25 cellular contexts compared by ENCODE assay signal in genomic region chr1:39165488-39165887, GRCh38. TPM values are rescaled to one million over a fixed set of nuclear protein-coding genes. Genes with fewer than 3 reads are reported as not detected.
DNase-seq lines count a peak whose midpoint lies in the region; ATAC-seq and TF ChIP-seq lines count a peak whose summit lies in the region.
"Had no signal": no experiment of that assay in that cellular context is flagged by ENCODE, and none has a peak within 500 bp of the region (broad histone marks: within the 10 kb centered on the region; RNA-seq: fewer than 3 reads in every experiment).

No MANE protein-coding gene starts in this region.

- H3K36me3 Mint-ChIP-seq in HFFc6 (ENCODE audit: low read depth), result 0 out of 2 replicates have a peak, but pooled peaks cover 4% of the 10 kb centered on the region
- H3K36me3 Mint-ChIP-seq in brain, result peaks cover 25% of the 10 kb centered on the region
- H3K36me3 Mint-ChIP-seq: memory B cell, naive B cell had no signal

- intact Hi-C loops in left lung (cut with DNase I), result no loop called here

- H3K4me3 Mint-ChIP-seq in HFFc6, result no peak overlapping the region
- peak overlapping the region in 2 of 5 experiments; percentile 1 to 10 for H3K4me3 Mint-ChIP-seq in brain
- H3K4me3 Mint-ChIP-seq: memory B cell, naive B cell had no signal

- peaks cover 97% of the 10 kb centered on the region for H3K79me2 ChIP-seq in smooth muscle cell (ENCODE audit: low read depth)

- 42% methylated on average over 1 of the region's 1 CpG for WGBS in smooth muscle cell (ENCODE audit: low lambda C conversion rate)

- H3K36me3 ChIP-seq in left lung (no peaks in the 10 kb centered on the region), smooth muscle cell (ENCODE audit: low read depth) (no peaks in the 10 kb centered on the region)
- H3K36me3 ChIP-seq: adrenal gland, breast epithelium, HAP-1, tibial nerve had no signal

- TF ChIP-seq CTCF in HFFc6 (IDR thresholded peaks at IDR 0.05) (no peak), brain (conservative IDR thresholded peaks at IDR 0.05) (no peak), left lung (IDR thresholded peaks at IDR 0.05) (no peak), smooth muscle cell (IDR thresholded peaks at IDR 0.05; ENCODE audit: borderline replicate concordance, insufficient read depth, poor library complexity, severe bottlenecking) (no peak)

- no peak overlapping the region for H3K4me3 ChIP-seq in left lung
- H3K4me3 ChIP-seq in smooth muscle cell, result no peak overlapping the region
- H3K4me3 ChIP-seq: adrenal gland, breast epithelium, HAP-1, tibial nerve had no signal

- H3F3A ChIP-seq in smooth muscle cell (ENCODE audit: low read depth), result peaks cover 30% of the 10 kb centered on the region

- ATAC-seq in left lung (no peak), HG03139 (IDR thresholded peaks at IDR 0.05; ENCODE audit: unreplicated experiment) (no peak), HG02938 (IDR thresholded peaks at IDR 0.05; ENCODE audit: unreplicated experiment) (no peak)

- H3K9me3 Mint-ChIP-seq in HFFc6, result no peaks in the 10 kb centered on the region
- H3K9me3 Mint-ChIP-seq in brain, result no peaks in the 10 kb centered on the region
- H3K9me3 Mint-ChIP-seq: memory B cell, naive B cell had no signal

- DNase-seq in HFFc6 (no peak), left lung (no peak), smooth muscle cell (lab: John Stamatoyannopoulos, UW; ENCODE audit: unreplicated experiment) (no peak), NCI-H1436 treated with DMSO at 0.1 percent for 48 hours (lab: John Stamatoyannopoulos, UW) (no peak), cerebellum (ENCODE audit: low spot score) (no peak)
- DNase-seq: activated CD4-positive, alpha-beta T cell treated with anti-CD3 and anti-CD28 coated beads for 4 hours; activated CD8-positive, alpha-beta memory T cell treated with anti-CD3 and anti-CD28 coated beads for 24 hours; activated gamma-delta T cell treated with Interleukin-2 at 50 U/mL for 16 hours; activated T-cell treated with anti-CD3 and anti-CD28 coated beads, Interleukin-2, amount 50 U/mL, for 1 hour; adrenal gland; cortex of kidney; KG1; naive B cell; NCI-H526 treated with DMSO at 0.1 percent for 48 hours; stimulated activated CD4-positive, alpha-beta T cell treated with anti-CD3 and anti-CD28 coated beads, Interleukin-12 subunit alpha, Interleukin-12 subunit beta, amount 100 ng/mL, for 4 hours; stimulated activated CD4-positive, alpha-beta T cell treated with anti-CD3 and anti-CD28 coated beads, Interleukin-4, amount 100 ng/mL, for 24 hours; stimulated activated naive CD4-positive, alpha-beta T cell; T-helper 2 cell had no signal

- no peak overlapping the region for H3K9ac ChIP-seq in smooth muscle cell (ENCODE audit: low read depth)

- peaks cover 60% of the 10 kb centered on the region for H3K4me1 Mint-ChIP-seq in HFFc6 (ENCODE audit: low read depth)
- peaks cover 66% of the 10 kb centered on the region for H3K4me1 Mint-ChIP-seq in brain
- H3K4me1 Mint-ChIP-seq: memory B cell, naive B cell had no signal

- no peaks in the 10 kb centered on the region for H3K27me3 ChIP-seq in left lung
- no peaks in the 10 kb centered on the region for H3K27me3 ChIP-seq in smooth muscle cell (ENCODE audit: low read depth)
- H3K27me3 ChIP-seq: adrenal gland, breast epithelium had no signal

- H4K20me1 ChIP-seq in smooth muscle cell (ENCODE audit: low read depth), result peaks cover 94% of the 10 kb centered on the region

- peak overlapping the region; percentile 17 for H3K27ac Mint-ChIP-seq in HFFc6
- peak overlapping the region; percentile 10 to 68 (median 30) for H3K27ac Mint-ChIP-seq in brain
- H3K27ac Mint-ChIP-seq: memory B cell, naive B cell had no signal

- H3K27me3 Mint-ChIP-seq in HFFc6 (ENCODE audit: insufficient read depth) (peaks cover 5% of the 10 kb centered on the region; the same call in 1 of the 2 replicates), brain (no peaks in the 10 kb centered on the region)
- H3K27me3 Mint-ChIP-seq: naive B cell had no signal

- H3K9me3 ChIP-seq in left lung (no peaks in the 10 kb centered on the region), smooth muscle cell (replicated peaks; ENCODE audit: low read depth) (no peaks in the 10 kb centered on the region)
- H3K9me3 ChIP-seq: adrenal gland, breast epithelium, HAP-1, tibial nerve had no signal

- H3K4me1 ChIP-seq in left lung (peaks cover 25 to 50% of the 10 kb centered on the region in 2 donors), smooth muscle cell (ENCODE audit: low read depth) (peaks cover 44% of the 10 kb centered on the region)

- peak overlapping the region; percentile 1 to 50 for H3K27ac ChIP-seq in left lung
- H3K27ac ChIP-seq in smooth muscle cell (ENCODE audit: low read depth), result peak overlapping the region; percentile 49
- H3K27ac ChIP-seq: adrenal gland, tibial nerve had no signal

- H3K4me2 ChIP-seq in smooth muscle cell, result peak overlapping the region; percentile 43

- no peak overlapping the region for H2AFZ ChIP-seq in smooth muscle cell (ENCODE audit: low read depth)

RNA-seq across cellular contexts. Expression of gene MACF1, which starts 39.0 kb away (rescaled TPM):
- total RNA-seq in HFFc6 (2021; fragmentation: NEBNext Ultra II Directional; extraction: Animal tissue kit (Norgen Biotek cat#: 25700)), result 100 to 1,000 TPM; 201 to 308 (median 223) TPM
- 79.3 TPM for polyA plus RNA-seq in brain (ENCODE audit: insufficient read depth, low read depth, low replicate concordance)
- total RNA-seq in left lung, result 100 to 1,000 TPM; 358 to 385 TPM
- 186 and 195 TPM in 2 replicates for total RNA-seq in smooth muscle cell
- polyA plus RNA-seq in smooth muscle cell, result 36.9 and 71.9 TPM in 2 replicates
- 417 TPM for total RNA-seq in cerebellum
